20 cellular contexts compared by ENCODE assay signal in the genomic region with DNA sequence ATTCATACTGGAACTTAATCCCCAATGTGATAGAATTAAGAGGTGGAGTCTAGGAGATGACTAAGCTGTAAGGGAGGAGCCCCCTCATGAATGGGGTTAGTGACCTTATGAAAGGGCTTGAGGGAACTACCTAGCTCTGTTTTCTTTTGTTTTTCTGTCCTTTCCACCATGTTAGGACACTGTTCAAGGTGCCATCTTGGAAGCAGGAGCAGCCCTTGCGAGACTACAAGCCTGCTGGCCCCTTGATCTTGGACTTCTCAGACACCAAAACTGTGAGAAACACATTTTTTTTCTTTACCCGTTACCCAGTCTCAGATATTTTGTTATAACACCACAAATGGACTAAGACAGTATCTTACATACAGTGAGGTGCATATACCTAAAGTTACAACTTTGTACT. TPM values are rescaled to one million over a fixed set of nuclear protein-coding genes. Genes with fewer than 3 reads are reported as not detected.
A peak's percentile ranks its signal among the peaks of the same experiment; 100 is the strongest.
DNase-seq lines count a peak whose midpoint lies in the region; FAIRE-seq and TF ChIP-seq lines count a peak whose summit lies in the region.
"Had no signal": no experiment of that assay in that cellular context is flagged by ENCODE, and none has a peak within 500 bp of the region (broad histone marks: within the 10 kb centered on the region; RNA-seq: fewer than 3 reads in every experiment).

No MANE protein-coding gene starts in this region.

- DNase-seq in HAP-1 (ENCODE audit: low spot score in 2 of 2) (peak; percentile 30 to 33), NB4 (ENCODE audit: low read depth) (peak; percentile 33), SW480 (ENCODE audit: low spot score) (peak; percentile 41), kidney (peak; percentile 3), amniotic stem cell (lab: John Stamatoyannopoulos, UW) (no peak), frontal cortex (ENCODE audit: low spot score in 2 of 2) (no peak)
- no peak for DNase-seq in stimulated activated naive CD4-positive, alpha-beta T cell treated with Interleukin-2 at 50 U/mL for 16 hours (lab: John Stamatoyannopoulos, UW)
- DNase-seq: AML-193; Caco-2; CD4-positive, alpha-beta T cell had no signal

- FAIRE-seq in kidney (lab: Jason Lieb, UNC) = no peak
- FAIRE-seq in frontal cortex (lab: Jason Lieb, UNC) = no peak
- FAIRE-seq: A549, D721Med, G401.6, GM12892, GM18507, H54 had no signal

- H3K27me3 ChIP-seq in HAP-1 (ENCODE audit: low read depth) = peaks cover 5% of the 10 kb centered on the region

- peaks cover 13% of the 10 kb centered on the region for H3K4me1 ChIP-seq in HAP-1
- H3K4me1 ChIP-seq in kidney (ENCODE audit: control insufficient read depth in 1 of 2, insufficient read depth in 1 of 2, low read depth in 1 of 2, low read length in 2 of 2) = peaks cover 2 to 11% of the 10 kb centered on the region in 2 donors
- H3K4me1 ChIP-seq: Caco-2 had no signal

- intact Hi-C loops in kidney (cut with DNase I) = no loop called here

- no peak overlapping the region for H3K27ac ChIP-seq in kidney (ENCODE audit: low read depth in 2 of 2, low read length in 2 of 2)
- H3K27ac ChIP-seq: A549, C4-2B had no signal

- in situ Hi-C loops in HAP-1 (cut with MboI; ENCODE audit: low sequenced_read_pairs) = loop anchor here (5.0 to 10.0 kb wide), 2 partner anchors 271 to 1741 kb away; no protein-coding TSS in a partner anchor

- H3K4me3 ChIP-seq in HAP-1 (no peak overlapping the region), NB4 (ENCODE audit: low read depth, low read length) (no peak overlapping the region), kidney (ENCODE audit: low read length in 2 of 2) (no peak overlapping the region)
- H3K4me3 ChIP-seq: A549, GM23338 had no signal

- TF ChIP-seq CTCF in NB4 (IDR thresholded peaks at IDR 0.05; ENCODE audit: low read depth, low read length) (no peak), kidney (IDR thresholded peaks at IDR 0.05; ENCODE audit: borderline replicate concordance, extremely low read depth, insufficient read depth) (no peak)

- no peaks in the 10 kb centered on the region for H3K36me3 ChIP-seq in HAP-1 (replicated peaks)
- no peaks in the 10 kb centered on the region for H3K36me3 ChIP-seq in kidney (ENCODE audit: control insufficient read depth in 1 of 2, insufficient read depth in 2 of 2, low read length in 2 of 2)

- no peak overlapping the region for H3K9ac ChIP-seq in kidney (ENCODE audit: low read length in 2 of 2)

- H3K9me3 ChIP-seq in HAP-1 (no peaks in the 10 kb centered on the region), kidney (ENCODE audit: control insufficient read depth in 1 of 2, low read length in 2 of 2) (no peaks in the 10 kb centered on the region)
- H3K9me3 ChIP-seq: A549, Caco-2 had no signal

- TF ChIP-seq POLR2A in NB4 (IDR thresholded peaks at IDR 0.05; ENCODE audit: extremely low read depth, insufficient read length) = no peak

RNA-seq across cellular contexts. Expression of a gene that starts 26.5 kb away (rescaled TPM):
- total RNA-seq in kidney (0.06 TPM), frontal cortex (under 0.01 TPM)
- not detected for polyA plus RNA-seq in kidney (ENCODE audit: insufficient read depth, low read depth, low replicate concordance)
- total RNA-seq: Caco-2, HT-29 had no signal
- polyA plus RNA-seq: BJ had no signal

Comparison
In these comparisons a context has a peak if more than half of its experiments do, and no peak if none do; other contexts are left out.
1. DNase-seq: peak in HAP-1 (2 of 2), NB4 (single experiment), SW480 (single experiment) and kidney (single experiment); none in amniotic stem cell (single experiment), stimulated activated naive CD4-positive, alpha-beta T cell treated with Interleukin-2 at 50 U/mL for 16 hours (single experiment) and frontal cortex (0 of 2).